ENCODE assay signal across 19 cellular contexts in the genomic region with DNA sequence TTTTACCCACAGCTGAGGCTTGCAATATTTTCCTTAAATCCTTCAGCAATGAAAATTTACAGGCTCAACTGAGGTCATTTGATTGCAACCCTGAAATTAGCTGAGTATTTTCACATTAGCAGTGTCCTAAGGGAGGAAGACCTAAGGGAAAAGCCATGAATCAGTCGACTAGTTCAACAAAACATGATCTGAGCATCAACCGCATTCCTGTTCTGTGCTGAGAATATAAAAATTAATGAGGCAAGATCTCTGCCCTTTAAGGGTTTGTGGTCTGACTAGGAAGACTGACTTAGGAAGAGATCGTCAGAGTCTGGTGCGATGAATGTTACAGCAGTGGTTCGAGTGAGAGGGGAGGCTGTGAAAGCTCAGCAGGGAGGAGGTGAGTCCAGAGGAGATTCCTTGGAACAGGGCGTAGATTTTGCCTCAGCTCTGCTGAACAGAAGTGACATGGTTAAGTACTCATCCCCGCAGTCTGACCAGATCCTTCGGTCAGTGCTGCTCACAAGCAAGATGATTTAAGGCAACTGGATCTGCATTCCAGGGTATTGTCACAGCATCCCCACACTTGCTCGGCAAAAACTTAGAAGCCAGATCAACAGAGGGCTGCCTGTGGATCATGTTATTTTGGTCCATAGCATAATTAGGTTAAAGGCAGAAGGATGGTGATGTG. TPM values are rescaled to one million over a fixed set of nuclear protein-coding genes. Genes with fewer than 3 reads are reported as not detected.
A peak's percentile ranks its signal among the peaks of the same experiment; 100 is the strongest.
DNase-seq lines count a peak whose midpoint lies in the region; TF ChIP-seq lines count a peak whose summit lies in the region.
"Had no signal": no experiment of that assay in that cellular context is flagged by ENCODE, and none has a peak within 500 bp of the region (broad histone marks: within the 10 kb centered on the region; RNA-seq: fewer than 3 reads in every experiment).

No MANE protein-coding gene starts in this region.

- no peaks in the 10 kb centered on the region for H3K9me2 ChIP-seq in Loucy (replicated peaks; ENCODE audit: low read depth, low read length)

- H3K9me3 ChIP-seq in Loucy (ENCODE audit: insufficient read depth, low read depth, low read length) (no peaks in the 10 kb centered on the region), osteoblast (ENCODE audit: low read depth, low read length) (no peaks in the 10 kb centered on the region)
- H3K9me3 ChIP-seq: ascending aorta had no signal

- TF ChIP-seq CTCF in AG10803 (conservative IDR thresholded peaks at IDR 0.05; ENCODE audit: low read length): no peak
- TF ChIP-seq CTCF in Loucy (conservative IDR thresholded peaks at IDR 0.05; ENCODE audit: low read length): no peak
- TF ChIP-seq CTCF in fibroblast of mammary gland (conservative IDR thresholded peaks at IDR 0.05; ENCODE audit: control insufficient read depth, insufficient read depth, low read depth, low read length): no peak
- no peak for TF ChIP-seq CTCF in osteoblast (IDR thresholded peaks at IDR 0.05; ENCODE audit: extremely low read depth, low read depth, low read length)

- no peaks in the 10 kb centered on the region for H4K20me1 ChIP-seq in Loucy (ENCODE audit: insufficient read depth, low read length, poor library complexity, severe bottlenecking)
- H4K20me1 ChIP-seq in osteoblast (ENCODE audit: insufficient read depth, low read length): no peaks in the 10 kb centered on the region

- no peaks in the 10 kb centered on the region for H3K9me3 Mint-ChIP-seq in activated T-cell treated with anti-CD3 and anti-CD28 coated beads, Interleukin-2, amount 50 U/mL, for 24 hours
- H3K9me3 Mint-ChIP-seq: neural progenitor cell; stimulated activated naive CD8-positive, alpha-beta T cell treated with anti-CD3 and anti-CD28 coated beads, Interleukin-15, amount 100 ng/mL, for 72 hours had no signal

- no peaks in the 10 kb centered on the region for H3K4me1 Mint-ChIP-seq in activated T-cell treated with anti-CD3 and anti-CD28 coated beads, Interleukin-2, amount 50 U/mL, for 24 hours (ENCODE audit: low read depth)
- H3K4me1 Mint-ChIP-seq: activated CD8-positive, alpha-beta memory T cell treated with anti-CD3 and anti-CD28 coated beads, Interleukin-2, amount 10 ng/mL, durations not matched to agents 7 days and 5 days; neural progenitor cell; stimulated activated naive CD8-positive, alpha-beta T cell treated with anti-CD3 and anti-CD28 coated beads, Interleukin-15, amount 100 ng/mL, for 72 hours had no signal

- H3K36me3 ChIP-seq in Loucy (ENCODE audit: insufficient read depth, low read length) (peaks cover 10% of the 10 kb centered on the region; the same call in 1 of the 2 replicates), osteoblast (ENCODE audit: insufficient read depth, low read length) (peaks cover 9% of the 10 kb centered on the region)
- H3K36me3 ChIP-seq: ascending aorta, neural progenitor cell had no signal

- no peaks in the 10 kb centered on the region for H3K27me3 Mint-ChIP-seq in activated T-cell treated with anti-CD3 and anti-CD28 coated beads, Interleukin-2, amount 50 U/mL, for 24 hours
- H3K27me3 Mint-ChIP-seq: activated CD8-positive, alpha-beta memory T cell treated with anti-CD3 and anti-CD28 coated beads, Interleukin-2, amount 10 ng/mL, durations not matched to agents 7 days and 5 days; stimulated activated naive CD8-positive, alpha-beta T cell treated with anti-CD3 and anti-CD28 coated beads, Interleukin-15, amount 100 ng/mL, for 72 hours had no signal

- H3K4me1 ChIP-seq in Loucy (ENCODE audit: insufficient read depth, low read length, poor library complexity, severe bottlenecking) (peaks cover 4% of the 10 kb centered on the region), osteoblast (ENCODE audit: insufficient read depth, low read length) (peaks cover 30% of the 10 kb centered on the region)
- H3K4me1 ChIP-seq: ascending aorta, neural progenitor cell had no signal

- peak; percentile 79 for DNase-seq in AG10803 (ENCODE audit: low read depth)
- DNase-seq in fibroblast of mammary gland (ENCODE audit: low read depth): peak; percentile 95
- DNase-seq in osteoblast (ENCODE audit: insufficient read length, low spot score, missing footprints): peak; percentile 94
- DNase-seq in DMS114 treated with DMSO at 0.1 percent for 48 hours (lab: John Stamatoyannopoulos, UW; ENCODE audit: unreplicated experiment): no peak
- DNase-seq in epidermal melanocyte (ENCODE audit: insufficient read length, low spot score): no peak
- DNase-seq in activated T-cell treated with anti-CD3 and anti-CD28 coated beads, Interleukin-2, amount 50 U/mL, for 24 hours: no peak
- DNase-seq in occipital lobe (lab: John Stamatoyannopoulos, UW): no peak
- DNase-seq: activated CD8-positive, alpha-beta memory T cell treated with anti-CD3 and anti-CD28 coated beads, Interleukin-2, amount 10 ng/mL, durations not matched to agents 7 days and 5 days; activated effector memory CD4-positive, alpha-beta T cell treated with Interleukin-2 at 50 U/mL for 16 hours; H7; hypothalamus; Karpas-422; NCI-H69; OCI-M1; stimulated activated naive CD8-positive, alpha-beta T cell treated with anti-CD3 and anti-CD28 coated beads, Interleukin-15, amount 100 ng/mL, for 72 hours had no signal

- H3K4me3 Mint-ChIP-seq in activated T-cell treated with anti-CD3 and anti-CD28 coated beads, Interleukin-2, amount 50 U/mL, for 24 hours: no peak overlapping the region
- H3K4me3 Mint-ChIP-seq: activated CD8-positive, alpha-beta memory T cell treated with anti-CD3 and anti-CD28 coated beads, Interleukin-2, amount 10 ng/mL, durations not matched to agents 7 days and 5 days; neural progenitor cell; stimulated activated naive CD8-positive, alpha-beta T cell treated with anti-CD3 and anti-CD28 coated beads, Interleukin-15, amount 100 ng/mL, for 72 hours had no signal

- no peak overlapping the region for H3K4me3 ChIP-seq in AG10803 (ENCODE audit: low read length)
- no peak overlapping the region for H3K4me3 ChIP-seq in Loucy (ENCODE audit: low read length, poor library complexity, severe bottlenecking)
- H3K4me3 ChIP-seq in fibroblast of mammary gland (ENCODE audit: control insufficient read depth, low read depth, low read length): no peak overlapping the region
- H3K4me3 ChIP-seq in osteoblast (ENCODE audit: insufficient read depth, low read length): peak overlapping the region; percentile 25
- H3K4me3 ChIP-seq: ascending aorta, GM12878, neural progenitor cell had no signal

- H3K4me2 ChIP-seq in Loucy (ENCODE audit: low read depth, low read length, poor library complexity, severe bottlenecking) (peak overlapping the region; percentile 2), osteoblast (ENCODE audit: insufficient read depth, low read length) (peak overlapping the region; percentile 73)
- H3K4me2 ChIP-seq: neural progenitor cell had no signal

- no peak overlapping the region for H3K9ac ChIP-seq in Loucy (ENCODE audit: low read depth, low read length, poor library complexity, severe bottlenecking)
- H3K9ac ChIP-seq: neural progenitor cell had no signal

- H3K36me3 Mint-ChIP-seq in activated T-cell treated with anti-CD3 and anti-CD28 coated beads, Interleukin-2, amount 50 U/mL, for 24 hours (ENCODE audit: low read depth): no peaks in the 10 kb centered on the region

- no peaks in the 10 kb centered on the region for H3F3A ChIP-seq in Loucy (ENCODE audit: low read depth)

- H2AFZ ChIP-seq in Loucy (ENCODE audit: low read length) (no peak overlapping the region), osteoblast (ENCODE audit: low read length) (peak overlapping the region; percentile 2)
- H2AFZ ChIP-seq: neural progenitor cell had no signal

- H3K27me3 ChIP-seq in Loucy (ENCODE audit: insufficient read depth, low read length, poor library complexity, severe bottlenecking) (no peaks in the 10 kb centered on the region), osteoblast (ENCODE audit: insufficient read depth, low read length) (no peaks in the 10 kb centered on the region)
- H3K27me3 ChIP-seq: ascending aorta, neural progenitor cell had no signal

- H3K79me2 ChIP-seq in Loucy (ENCODE audit: insufficient read depth, low read length) (no peaks in the 10 kb centered on the region), osteoblast (ENCODE audit: insufficient read depth, low read length) (no peaks in the 10 kb centered on the region)

- H3K27ac Mint-ChIP-seq in activated T-cell treated with anti-CD3 and anti-CD28 coated beads, Interleukin-2, amount 50 U/mL, for 24 hours: no peak overlapping the region
- H3K27ac Mint-ChIP-seq: activated CD8-positive, alpha-beta memory T cell treated with anti-CD3 and anti-CD28 coated beads, Interleukin-2, amount 10 ng/mL, durations not matched to agents 7 days and 5 days; neural progenitor cell; stimulated activated naive CD8-positive, alpha-beta T cell treated with anti-CD3 and anti-CD28 coated beads, Interleukin-15, amount 100 ng/mL, for 72 hours had no signal

- H3K27ac ChIP-seq in osteoblast (ENCODE audit: low read depth, low read length): peak overlapping the region; percentile 60
- H3K27ac ChIP-seq: ascending aorta, neural progenitor cell had no signal

RNA-seq across cellular contexts. Expression of a gene that starts 49.6 kb away (rescaled TPM):
- total RNA-seq in osteoblast: 18.3 and 21.7 TPM in 2 replicates
- 62.2 TPM for total RNA-seq in occipital lobe

Comparison
In these comparisons a context has a peak if more than half of its experiments do, and no peak if none do; other contexts are left out.
1. DNase-seq: peak in AG10803 (single experiment), fibroblast of mammary gland (single experiment) and osteoblast (single experiment); none in DMS114 treated with DMSO at 0.1 percent for 48 hours (single experiment), epidermal melanocyte (single experiment), activated T-cell treated with anti-CD3 and anti-CD28 coated beads, Interleukin-2, amount 50 U/mL, for 24 hours (single experiment) and occipital lobe (single experiment).